9 cellular contexts compared by ENCODE assay signal in the genomic region with DNA sequence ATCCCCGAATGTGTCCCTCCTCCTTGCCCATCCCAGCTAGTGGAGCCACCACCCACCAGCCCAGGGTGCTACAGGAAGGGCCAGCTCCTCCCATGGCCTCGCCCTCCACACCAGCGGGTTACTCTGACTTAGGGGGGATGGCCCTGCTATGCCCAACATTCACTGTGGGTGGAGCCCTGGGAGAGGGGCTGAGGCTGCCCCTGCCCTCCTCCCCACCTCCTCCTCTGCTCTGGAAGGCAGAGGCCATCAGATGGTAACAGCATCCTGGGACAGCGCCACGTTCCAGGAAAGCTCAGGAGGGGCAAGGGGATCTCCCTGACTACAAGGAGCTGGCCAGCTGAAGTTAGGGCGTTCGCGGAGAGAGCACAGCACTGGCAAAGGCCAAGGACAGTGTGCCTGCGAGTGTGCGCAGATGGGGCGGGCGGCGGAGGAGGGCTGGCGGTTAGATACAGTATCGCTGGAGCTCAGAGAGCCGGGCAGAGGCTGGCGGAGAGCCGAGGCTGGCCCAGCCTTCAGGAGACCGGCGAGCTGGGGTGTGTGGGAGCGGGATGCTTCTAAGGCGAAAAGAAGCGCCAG. TPM values are rescaled to one million over a fixed set of nuclear protein-coding genes. Genes with fewer than 3 reads are reported as not detected.
DNase-seq lines count a peak whose midpoint lies in the region; ATAC-seq and TF ChIP-seq lines count a peak whose summit lies in the region.
"Had no signal": no experiment of that assay in that cellular context is flagged by ENCODE, and none has a peak within 500 bp of the region (broad histone marks: within the 10 kb centered on the region; RNA-seq: fewer than 3 reads in every experiment).

No MANE protein-coding gene starts in this region.

- H3K9me3 ChIP-seq in CD8-positive, alpha-beta memory T cell (ENCODE audit: low read length): no peaks in the 10 kb centered on the region
- H3K9me3 ChIP-seq in naive thymus-derived CD4-positive, alpha-beta T cell (ENCODE audit: control insufficient read depth in 2 of 3, low read length in 3 of 3): no peaks in the 10 kb centered on the region
- no peaks in the 10 kb centered on the region for H3K9me3 ChIP-seq in uterus

- H3K27ac ChIP-seq in CD8-positive, alpha-beta memory T cell (ENCODE audit: low read depth, low read length): peak overlapping the region; percentile 55
- no peak overlapping the region for H3K27ac ChIP-seq in naive thymus-derived CD4-positive, alpha-beta T cell (ENCODE audit: low read depth, low read length)
- no peak overlapping the region for H3K27ac ChIP-seq in uterus

- peaks cover 36 to 48% (median 44%) of the 10 kb centered on the region in 3 donors for H3K4me1 Mint-ChIP-seq in CD8-positive, alpha-beta memory T cell
- H3K4me1 Mint-ChIP-seq in IgD-negative memory B cell: peaks cover 0 to 17% (median 15%) of the 10 kb centered on the region in 3 donors
- H3K4me1 Mint-ChIP-seq in naive thymus-derived CD4-positive, alpha-beta T cell: peaks cover 5 to 28% (median 17%) of the 10 kb centered on the region in 7 donors

- H3K36me3 Mint-ChIP-seq in CD8-positive, alpha-beta memory T cell: peaks cover under 1 to 3% (median 1%) of the 10 kb centered on the region in 3 donors
- H3K36me3 Mint-ChIP-seq in IgD-negative memory B cell: peaks cover 2% of the 10 kb centered on the region
- peaks cover 0 to 8% (median 0%) of the 10 kb centered on the region in 5 donors for H3K36me3 Mint-ChIP-seq in naive thymus-derived CD4-positive, alpha-beta T cell

- DNase-seq in CD8-positive, alpha-beta memory T cell: peak in 4 of 5 donors; percentile 14 to 62 (median 33)
- DNase-seq in amniotic epithelial cell (ENCODE audit: low read depth): peak; percentile 2
- DNase-seq in naive thymus-derived CD4-positive, alpha-beta T cell: peak in 1 of 9 donors; percentile 37
- no peak for DNase-seq in uterus
- DNase-seq in AG08395 (ENCODE audit: low spot score): no peak
- no peak for DNase-seq in A172 (ENCODE audit: low spot score)
- DNase-seq in CD1c-positive myeloid dendritic cell (ENCODE audit: extremely low spot score): no peak
- DNase-seq: heart right ventricle had no signal

- no peaks in the 10 kb centered on the region for H3K27me3 ChIP-seq in CD8-positive, alpha-beta memory T cell (ENCODE audit: insufficient read depth, low read length, poor library complexity, severe bottlenecking)
- peaks cover 0 to 6% of the 10 kb centered on the region in 2 donors for H3K27me3 ChIP-seq in naive thymus-derived CD4-positive, alpha-beta T cell (ENCODE audit: control insufficient read depth in 2 of 2, insufficient read depth in 2 of 2, low read length in 2 of 2)
- peaks cover 0 to 23% of the 10 kb centered on the region in 2 donors for H3K27me3 ChIP-seq in uterus

- POLR2A ChIA-PET in CD8-positive, alpha-beta memory T cell (lab: Charles Lee): interaction anchor here (2.2 kb wide), 1 partner anchor 17 kb away, joined by 12 read pairs; no protein-coding TSS in a partner anchor
- POLR2A ChIA-PET in naive thymus-derived CD4-positive, alpha-beta T cell (lab: Charles Lee): no interaction called here

- intact Hi-C loops in naive thymus-derived CD4-positive, alpha-beta T cell (cut with micrococcal nuclease): loop anchor here in 1 of 2 donors (1.0 kb wide), 1 partner anchor 18 kb away; no protein-coding TSS in a partner anchor
- intact Hi-C loops in uterus (cut with DNase I; ENCODE audit: low total_unique reads): no loop called here

- peaks cover 8 to 11% of the 10 kb centered on the region in 2 donors for H3K27me3 Mint-ChIP-seq in CD8-positive, alpha-beta memory T cell
- H3K27me3 Mint-ChIP-seq in IgD-negative memory B cell: peaks cover 41% of the 10 kb centered on the region
- H3K27me3 Mint-ChIP-seq in naive thymus-derived CD4-positive, alpha-beta T cell: peaks cover 38 to 64% (median 47%) of the 10 kb centered on the region in 5 donors

- H3K4me3 Mint-ChIP-seq in CD8-positive, alpha-beta memory T cell: peak overlapping the region; percentile 51 to 91 (median 89)
- peak overlapping the region; percentile 58 to 92 (median 78) for H3K4me3 Mint-ChIP-seq in IgD-negative memory B cell
- peak overlapping the region; percentile 39 to 89 (median 60) for H3K4me3 Mint-ChIP-seq in naive thymus-derived CD4-positive, alpha-beta T cell

- ATAC-seq in naive thymus-derived CD4-positive, alpha-beta T cell: no peak

- TF ChIP-seq CTCF in uterus (IDR thresholded peaks at IDR 0.05): no peak

- peaks cover 28% of the 10 kb centered on the region for H3K4me1 ChIP-seq in CD8-positive, alpha-beta memory T cell (ENCODE audit: insufficient read depth, low read length)
- H3K4me1 ChIP-seq in naive thymus-derived CD4-positive, alpha-beta T cell (ENCODE audit: control insufficient read depth in 2 of 2, insufficient read depth in 2 of 2, low read length in 2 of 2): peaks cover 8 to 30% of the 10 kb centered on the region in 2 donors
- H3K4me1 ChIP-seq in uterus: peaks cover 0 to 11% of the 10 kb centered on the region in 2 donors

- no peak for TF ChIP-seq POLR2A in uterus (IDR thresholded peaks at IDR 0.05)

- no peaks in the 10 kb centered on the region for H3K36me3 ChIP-seq in CD8-positive, alpha-beta memory T cell (ENCODE audit: insufficient read depth, low read length)
- no peaks in the 10 kb centered on the region for H3K36me3 ChIP-seq in naive thymus-derived CD4-positive, alpha-beta T cell (ENCODE audit: control insufficient read depth in 2 of 3, insufficient read depth in 3 of 3, low read length in 3 of 3)
- H3K36me3 ChIP-seq in uterus: no peaks in the 10 kb centered on the region
- H3K36me3 ChIP-seq: heart right ventricle had no signal

- H3K4me3 ChIP-seq in CD8-positive, alpha-beta memory T cell (ENCODE audit: low read length): peak overlapping the region; percentile 58
- peak overlapping the region; percentile 38 for H3K4me3 ChIP-seq in naive thymus-derived CD4-positive, alpha-beta T cell (ENCODE audit: low read length)
- no peak overlapping the region for H3K4me3 ChIP-seq in uterus

- CTCF ChIA-PET in CD8-positive, alpha-beta memory T cell (lab: Charles Lee): interaction anchor here (1.4 to 2.1 kb wide), 5 partner anchors 16 to 129 kb away, joined by 3 to 9 read pairs (median 6); no protein-coding TSS in a partner anchor
- CTCF ChIA-PET in naive thymus-derived CD4-positive, alpha-beta T cell (lab: Charles Lee): no interaction called here

- peak overlapping the region; percentile 89 to 98 (median 92) for H3K27ac Mint-ChIP-seq in CD8-positive, alpha-beta memory T cell
- peak overlapping the region in 1 of 3 donors; percentile 28 for H3K27ac Mint-ChIP-seq in IgD-negative memory B cell
- peak overlapping the region in 1 of 9 donors; percentile 76 for H3K27ac Mint-ChIP-seq in naive thymus-derived CD4-positive, alpha-beta T cell

- H3K9me3 Mint-ChIP-seq in CD8-positive, alpha-beta memory T cell: peaks cover 0 to 6% (median 2%) of the 10 kb centered on the region in 5 donors
- H3K9me3 Mint-ChIP-seq in IgD-negative memory B cell: peaks cover 0 to 8% (median 7%) of the 10 kb centered on the region in 3 donors
- H3K9me3 Mint-ChIP-seq in naive thymus-derived CD4-positive, alpha-beta T cell: peaks cover 0 to 20% (median 7%) of the 10 kb centered on the region in 11 donors

RNA-seq across cellular contexts. Expression of gene JAKMIP1, which starts 1.5 kb away (rescaled TPM):
- total RNA-seq in CD8-positive, alpha-beta memory T cell: 10 to 100 TPM; 12.7 to 14.2 TPM
- 26.1 TPM for polyA plus RNA-seq in CD8-positive, alpha-beta memory T cell
- polyA plus RNA-seq in IgD-negative memory B cell: 1.9 TPM
- 10 to 100 TPM in 1 of 5 experiments, 1 to 10 TPM in 1, under 1 TPM in 1, not detected in 2; 0.66 to 15.3 (median 4.1) TPM for total RNA-seq in naive thymus-derived CD4-positive, alpha-beta T cell
- polyA plus RNA-seq in naive thymus-derived CD4-positive, alpha-beta T cell: under 1 TPM in 1 of 2 donors, not detected in 1; 0.21 TPM
- total RNA-seq in uterus: under 1 TPM in 2 of 4 donors, not detected in 2; 0.26 to 0.48 TPM
- 0.22 and 0.28 TPM in 2 replicates for total RNA-seq in A172 (2014; rRNA removed; shearing (Covaris generic))

Comparison
In these comparisons a context has a peak if more than half of its experiments do, and no peak if none do; other contexts are left out.
1. DNase-seq: peak in CD8-positive, alpha-beta memory T cell (4 of 5) and amniotic epithelial cell (single experiment); none in uterus (0 of 2), AG08395 (single experiment), A172 (single experiment) and CD1c-positive myeloid dendritic cell (single experiment).
2. H3K4me3 ChIP-seq: peak in CD8-positive, alpha-beta memory T cell (single experiment) and naive thymus-derived CD4-positive, alpha-beta T cell (single experiment); none in uterus (0 of 2).
3. Peak in every context shown above with its lines, with median percentiles within 50 percentile points of each other: H3K4me3 Mint-ChIP-seq.